ENCODE assay signal across 1 cellular context in genomic region chr17:42676424-42677011, GRCh38.
TF ChIP-seq lines count a peak whose summit lies in the region.

A gene with protein sequence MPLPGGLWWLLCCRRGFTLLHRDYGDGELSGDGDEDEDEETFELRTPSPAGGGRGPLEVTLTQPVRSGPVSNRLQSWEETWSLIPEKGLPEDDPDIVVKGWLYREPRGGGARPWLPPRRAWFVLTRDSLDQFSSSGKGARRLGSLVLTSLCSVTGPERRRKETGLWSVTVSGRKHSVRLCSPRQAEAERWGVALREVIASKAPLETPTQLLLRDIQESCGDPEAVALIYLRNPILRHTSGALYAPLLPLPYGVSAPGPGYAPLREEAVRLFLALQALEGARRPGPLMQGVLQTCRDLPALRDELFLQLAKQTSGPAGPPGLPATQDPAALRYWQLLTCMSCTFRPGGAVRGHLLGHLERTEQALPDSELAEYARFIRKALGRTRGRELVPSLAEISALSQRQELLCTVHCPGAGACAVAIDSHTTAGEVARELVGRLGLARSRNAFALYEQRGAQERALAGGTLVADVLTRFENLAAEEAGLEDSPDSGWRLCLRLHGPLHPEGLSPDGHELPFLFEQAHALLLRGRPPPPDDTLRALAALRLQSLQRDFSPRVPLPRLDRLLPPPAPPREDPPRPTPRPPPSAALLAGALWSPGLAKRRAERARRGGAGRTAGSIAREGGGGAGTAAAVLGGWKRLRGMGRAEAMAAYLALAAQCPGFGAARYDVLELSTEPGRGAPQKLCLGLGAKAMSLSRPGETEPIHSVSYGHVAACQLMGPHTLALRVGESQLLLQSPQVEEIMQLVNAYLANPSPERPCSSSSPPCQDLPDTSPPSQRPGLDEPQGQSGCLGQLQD (minus strand): TSS chr17:42676994. CDS start chr17:42676563, 431 bp downstream.

TF ChIP-seq in K562, 482 proteins besides CTCF, POLR2A, EP300 and RAD21 (continued from another document and continues in another):
- no peak for TF ChIP-seq NFYB (IDR thresholded peaks at IDR 0.05; ENCODE audit: extremely low read depth, insufficient read length)
- no peak for TF ChIP-seq MCM2 (IDR thresholded peaks at IDR 0.05; ENCODE audit: low read depth)
- TF ChIP-seq NCOA6 (IDR thresholded peaks at IDR 0.05), result 0 out of 2 replicates have a peak, but pooled peaks have one; percentile 38
- TF ChIP-seq SRSF3 (IDR thresholded peaks at IDR 0.05; ENCODE audit: insufficient read depth, low read length), result 0 out of 2 replicates have a peak, but pooled peaks have one; percentile 32
- 0 out of 2 replicates have a peak, but pooled peaks have one; percentile 41 for TF ChIP-seq NFRKB (IDR thresholded peaks at IDR 0.05; ENCODE audit: low read depth)
- TF ChIP-seq, protein P1, sequence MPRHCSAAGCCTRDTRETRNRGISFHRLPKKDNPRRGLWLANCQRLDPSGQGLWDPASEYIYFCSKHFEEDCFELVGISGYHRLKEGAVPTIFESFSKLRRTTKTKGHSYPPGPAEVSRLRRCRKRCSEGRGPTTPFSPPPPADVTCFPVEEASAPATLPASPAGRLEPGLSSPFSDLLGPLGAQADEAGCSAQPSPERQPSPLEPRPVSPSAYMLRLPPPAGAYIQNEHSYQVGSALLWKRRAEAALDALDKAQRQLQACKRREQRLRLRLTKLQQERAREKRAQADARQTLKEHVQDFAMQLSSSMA (CRISPR knock-in tag; IDR thresholded peaks at IDR 0.05), result no peak
- TF ChIP-seq NBN (IDR thresholded peaks at IDR 0.05; ENCODE audit: low read depth), result no peak
- no peak for TF ChIP-seq TFAM (CRISPR knock-in tag; conservative IDR thresholded peaks at IDR 0.05)
- TF ChIP-seq TCF3 (CRISPR knock-in tag; IDR thresholded peaks at IDR 0.05), result no peak
- TF ChIP-seq ZNF140 (CRISPR knock-in tag; IDR thresholded peaks at IDR 0.05), result no peak
- TF ChIP-seq SMAD4 (CRISPR knock-in tag; conservative IDR thresholded peaks at IDR 0.05), result peak; percentile 70
- TF ChIP-seq PHF8 (IDR thresholded peaks at IDR 0.05; ENCODE audit: borderline replicate concordance, low read length), result peak; percentile 52; the same call in 1 of the 2 replicates
- peak; percentile 57 for TF ChIP-seq SUPT5H (IDR thresholded peaks at IDR 0.05)
- TF ChIP-seq ZNF184 (CRISPR knock-in tag; IDR thresholded peaks at IDR 0.05), result no peak
- no peak for TF ChIP-seq E2F4 (CRISPR knock-in tag; IDR thresholded peaks at IDR 0.05; ENCODE audit: low read depth)
- 0 out of 4 replicates have a peak, but pooled peaks of 1 of the 2 experiments have one; percentile 45 for TF ChIP-seq MLX (CRISPR knock-in tag; conservative IDR thresholded peaks at IDR 0.05)
- no peak for TF ChIP-seq MCM7 (IDR thresholded peaks at IDR 0.05)
- TF ChIP-seq RUNX1 (IDR thresholded peaks at IDR 0.05; ENCODE audit: low read depth), result no peak
- 0 out of 2 replicates have a peak, but pooled peaks have one; percentile 7 for TF ChIP-seq LCOR (CRISPR knock-in tag; IDR thresholded peaks at IDR 0.05)
- 0 out of 2 replicates have a peak, but pooled peaks have one; percentile 18 for TF ChIP-seq SNIP1 (IDR thresholded peaks at IDR 0.05; ENCODE audit: low read depth)
- no peak for TF ChIP-seq ZNF766 (CRISPR knock-in tag; conservative IDR thresholded peaks at IDR 0.05)
- peak; percentile 74 for TF ChIP-seq NFIC (IDR thresholded peaks at IDR 0.05)
- TF ChIP-seq FOS (IDR thresholded peaks at IDR 0.05; ENCODE audit: extremely low read depth, insufficient read length), result no peak
- TF ChIP-seq POU5F1 (IDR thresholded peaks at IDR 0.05; ENCODE audit: borderline replicate concordance, low read depth, low read length, partially characterized antibody), result no peak
- no peak for TF ChIP-seq ZKSCAN8 (CRISPR knock-in tag; IDR thresholded peaks at IDR 0.05)
- no peak for TF ChIP-seq ZHX1 (conservative IDR thresholded peaks at IDR 0.05; ENCODE audit: low read length)
- no peak for TF ChIP-seq IRF1 (CRISPR knock-in tag; IDR thresholded peaks at IDR 0.05; ENCODE audit: borderline replicate concordance)
- TF ChIP-seq ZNF445 (CRISPR knock-in tag; IDR thresholded peaks at IDR 0.05; ENCODE audit: low read depth), result no peak
- TF ChIP-seq NRF1 (conservative IDR thresholded peaks at IDR 0.05 in 1 of 2, IDR thresholded peaks at IDR 0.05 in 1 of 2), result 0 out of 4 replicates have a peak, but pooled peaks of 1 of the 2 experiments have one; percentile 24
- no peak for TF ChIP-seq ZMIZ1 (IDR thresholded peaks at IDR 0.05; ENCODE audit: low read depth in 2 of 2, low read length in 2 of 2)
- 0 out of 2 replicates have a peak, but pooled peaks have one; percentile 63 for TF ChIP-seq PHF21A (IDR thresholded peaks at IDR 0.05; ENCODE audit: borderline replicate concordance, low read depth)
- no peak for TF ChIP-seq ZNF449 (CRISPR knock-in tag; IDR thresholded peaks at IDR 0.05)
- TF ChIP-seq, protein P2, sequence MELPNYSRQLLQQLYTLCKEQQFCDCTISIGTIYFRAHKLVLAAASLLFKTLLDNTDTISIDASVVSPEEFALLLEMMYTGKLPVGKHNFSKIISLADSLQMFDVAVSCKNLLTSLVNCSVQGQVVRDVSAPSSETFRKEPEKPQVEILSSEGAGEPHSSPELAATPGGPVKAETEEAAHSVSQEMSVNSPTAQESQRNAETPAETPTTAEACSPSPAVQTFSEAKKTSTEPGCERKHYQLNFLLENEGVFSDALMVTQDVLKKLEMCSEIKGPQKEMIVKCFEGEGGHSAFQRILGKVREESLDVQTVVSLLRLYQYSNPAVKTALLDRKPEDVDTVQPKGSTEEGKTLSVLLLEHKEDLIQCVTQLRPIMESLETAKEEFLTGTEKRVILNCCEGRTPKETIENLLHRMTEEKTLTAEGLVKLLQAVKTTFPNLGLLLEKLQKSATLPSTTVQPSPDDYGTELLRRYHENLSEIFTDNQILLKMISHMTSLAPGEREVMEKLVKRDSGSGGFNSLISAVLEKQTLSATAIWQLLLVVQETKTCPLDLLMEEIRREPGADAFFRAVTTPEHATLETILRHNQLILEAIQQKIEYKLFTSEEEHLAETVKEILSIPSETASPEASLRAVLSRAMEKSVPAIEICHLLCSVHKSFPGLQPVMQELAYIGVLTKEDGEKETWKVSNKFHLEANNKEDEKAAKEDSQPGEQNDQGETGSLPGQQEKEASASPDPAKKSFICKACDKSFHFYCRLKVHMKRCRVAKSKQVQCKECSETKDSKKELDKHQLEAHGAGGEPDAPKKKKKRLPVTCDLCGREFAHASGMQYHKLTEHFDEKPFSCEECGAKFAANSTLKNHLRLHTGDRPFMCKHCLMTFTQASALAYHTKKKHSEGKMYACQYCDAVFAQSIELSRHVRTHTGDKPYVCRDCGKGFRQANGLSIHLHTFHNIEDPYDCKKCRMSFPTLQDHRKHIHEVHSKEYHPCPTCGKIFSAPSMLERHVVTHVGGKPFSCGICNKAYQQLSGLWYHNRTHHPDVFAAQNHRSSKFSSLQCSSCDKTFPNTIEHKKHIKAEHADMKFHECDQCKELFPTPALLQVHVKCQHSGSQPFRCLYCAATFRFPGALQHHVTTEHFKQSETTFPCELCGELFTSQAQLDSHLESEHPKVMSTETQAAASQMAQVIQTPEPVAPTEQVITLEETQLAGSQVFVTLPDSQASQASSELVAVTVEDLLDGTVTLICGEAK (IDR thresholded peaks at IDR 0.05), result peak; percentile 48
- TF ChIP-seq, protein P2 (CRISPR knock-in tag; IDR thresholded peaks at IDR 0.05), result no peak
- TF ChIP-seq POLR2G (IDR thresholded peaks at IDR 0.05; ENCODE audit: low read depth, low read length), result peak; percentile 76
- TF ChIP-seq XRCC3 (IDR thresholded peaks at IDR 0.05), result no peak
